Comparison of ENCODE assay signal across 11 cellular contexts in the genomic region with DNA sequence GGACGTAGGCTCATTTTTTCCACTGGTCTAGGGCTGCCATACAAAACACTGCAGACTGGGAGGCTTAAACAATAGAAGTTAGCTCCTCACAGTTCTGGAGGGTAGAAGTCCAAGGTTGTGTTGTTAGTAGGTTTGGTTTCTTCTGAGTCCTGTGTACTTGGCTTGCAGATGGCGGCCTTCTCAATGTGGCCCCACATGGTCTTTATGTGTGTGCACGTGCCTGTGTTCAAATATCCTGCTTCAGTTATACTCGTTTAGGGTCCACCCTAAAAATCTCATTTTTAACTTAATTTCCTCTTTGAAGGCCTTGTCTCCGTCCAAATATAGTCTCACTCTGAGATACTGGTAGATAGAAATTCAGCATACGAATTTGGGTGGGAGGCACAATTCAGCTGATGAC.
"Had no signal": no experiment of that assay in that cellular context is flagged by ENCODE, and none has a peak within 500 bp of the region (broad histone marks: within the 10 kb centered on the region; RNA-seq: fewer than 3 reads in every experiment).

No MANE protein-coding gene starts in this region.

- H3K4me2 ChIP-seq: GM23338 had no signal

- H3K36me3 ChIP-seq: HAP-1 had no signal

- H3K9ac ChIP-seq: GM23248 had no signal

- H3K27ac ChIP-seq: GM23248 had no signal

- H2AFZ ChIP-seq: GM23248, GM23338 had no signal

- FAIRE-seq: H1, H54 had no signal

- H3K4me3 ChIP-seq: GM23248, GM23338, HAP-1 had no signal

- ATAC-seq: GM23338, HCT116 had no signal

- H3K9me3 ChIP-seq: HAP-1 had no signal

- DNase-seq: GM23248, GOT3, H7, H9, HCEC 1CT, HFFc6 had no signal

- H3K4me1 ChIP-seq: HAP-1 had no signal
